ENCODE assay signal across 7 cellular contexts in the genomic region with DNA sequence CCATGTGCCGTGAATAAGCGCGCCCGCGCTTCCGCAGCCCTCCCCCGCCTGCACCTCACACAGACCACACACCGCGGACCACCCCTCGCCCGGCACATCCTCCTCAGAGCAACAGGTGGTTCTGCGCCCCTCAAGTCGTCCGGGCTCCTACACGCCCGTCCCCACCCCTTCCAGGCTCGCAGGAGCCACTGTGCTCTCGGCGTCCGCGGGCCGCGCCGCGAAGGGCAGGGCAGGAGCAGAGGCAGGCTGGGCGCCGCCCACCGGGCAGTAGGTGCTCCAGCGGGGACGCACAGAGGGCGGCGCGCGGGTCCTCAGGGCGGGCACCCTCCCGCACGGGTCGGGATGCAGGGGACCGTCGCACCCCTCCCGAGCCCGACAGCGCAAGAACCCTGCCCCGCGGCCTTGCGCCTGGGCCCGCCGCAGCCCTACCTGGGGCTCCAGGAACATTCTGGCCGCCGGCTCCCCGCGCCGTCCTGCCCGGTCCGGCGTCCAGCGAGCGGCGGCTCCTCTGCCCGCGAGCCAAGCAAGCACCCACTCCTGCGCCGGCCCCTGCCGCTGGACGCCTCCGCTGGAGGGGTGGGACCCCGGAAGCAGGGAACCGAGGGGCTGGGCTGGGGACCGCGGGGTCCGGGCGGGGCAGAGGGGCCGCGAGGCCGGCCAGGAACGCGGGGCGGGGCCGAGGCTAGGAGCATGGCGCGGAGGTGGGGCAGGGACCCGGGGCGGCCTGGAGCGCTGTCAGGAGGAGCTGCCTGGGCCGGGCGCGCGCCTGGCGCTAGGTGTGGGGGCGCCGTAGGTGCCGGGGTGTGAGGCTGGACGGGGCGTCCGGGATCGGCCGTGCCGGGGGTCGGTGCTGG. TPM values are rescaled to one million over a fixed set of nuclear protein-coding genes. Genes with fewer than 3 reads are reported as not detected.
DNase-seq lines count a peak whose midpoint lies in the region; ATAC-seq and TF ChIP-seq lines count a peak whose summit lies in the region.

No MANE protein-coding gene starts in this region.

- WGBS in SK-N-SH (ENCODE audit: low lambda C conversion rate), result 2% methylated on average over 15 of the region's 99 CpGs

- peaks cover 33% of the 10 kb centered on the region for H3K27me3 ChIP-seq in SK-N-SH (ENCODE audit: insufficient read depth)

- CTCF ChIA-PET in SK-N-SH (lab: Yijun Ruan, JAX), result interaction anchor here (0.8 to 1.1 kb wide), 2 partner anchors 27 to 53 kb away, joined by 3 to 4 read pairs; no protein-coding TSS in a partner anchor

- no peaks in the 10 kb centered on the region for H3K9me2 ChIP-seq in SK-N-SH

- DNase-seq in SK-N-SH (peak; percentile 74), islet precursor cell (peak; percentile 80), NCI-H345 (lab: John Stamatoyannopoulos, UW) (no peak), GM20000 (ENCODE audit: low spot score) (no peak)
- DNase-seq in stimulated activated CD8-positive, alpha-beta memory T cell treated with anti-CD3 and anti-CD28 coated beads, Interleukin-4, amount 100 ng/mL, for 48 hours, result peak; percentile 54

- no peaks in the 10 kb centered on the region for H3K36me3 ChIP-seq in SK-N-SH (replicated peaks in 1 of 2; ENCODE audit: control insufficient read depth in 1 of 2, insufficient read depth in 2 of 2, low read length in 1 of 2)

- peak overlapping the region; percentile 82 for H3K4me3 Mint-ChIP-seq in activated naive CD8-positive, alpha-beta T cell

- no peaks in the 10 kb centered on the region; a peak in 1 of 4 replicates for H3K4me1 ChIP-seq in SK-N-SH (ENCODE audit: control insufficient read depth in 1 of 2, insufficient read depth in 2 of 2, low read depth in 1 of 2, low read length in 1 of 2)

- H3K4me2 ChIP-seq in SK-N-SH, result no peak overlapping the region

- TF ChIP-seq RAD21 in SK-N-SH (IDR thresholded peaks at IDR 0.05; ENCODE audit: low read length), result no peak

- H4K20me1 ChIP-seq in SK-N-SH (ENCODE audit: insufficient read depth), result no peaks in the 10 kb centered on the region

- peaks cover 46% of the 10 kb centered on the region for H3K4me1 Mint-ChIP-seq in activated naive CD8-positive, alpha-beta T cell (ENCODE audit: low read depth)

- POLR2A ChIA-PET in SK-N-SH (lab: Yijun Ruan, JAX), result no interaction called here

- no peak overlapping the region for H2AFZ ChIP-seq in SK-N-SH (ENCODE audit: low read depth)

- no peak overlapping the region for H3K9ac ChIP-seq in SK-N-SH

- ATAC-seq in HG02884 (IDR thresholded peaks at IDR 0.05; ENCODE audit: unreplicated experiment), result no peak

- peak overlapping the region; percentile 77 for H3K27ac Mint-ChIP-seq in activated naive CD8-positive, alpha-beta T cell

- H3K36me3 Mint-ChIP-seq in activated naive CD8-positive, alpha-beta T cell, result no peaks in the 10 kb centered on the region

- TF ChIP-seq EP300 in SK-N-SH (IDR thresholded peaks at IDR 0.05; ENCODE audit: borderline replicate concordance in 1 of 2, low read depth in 1 of 2, low read length in 1 of 2), result no peak

- H3K27me3 Mint-ChIP-seq in activated naive CD8-positive, alpha-beta T cell, result peaks cover 2% of the 10 kb centered on the region

- TF ChIP-seq CTCF in SK-N-SH (IDR thresholded peaks at IDR 0.05), result no peak
- TF ChIP-seq CTCF in GM20000 (IDR thresholded peaks at IDR 0.05; ENCODE audit: extremely low read depth, missing control alignments), result no peak

- H3K4me3 ChIP-seq in SK-N-SH (ENCODE audit: low read depth in 2 of 2, low read length in 1 of 2), result peak overlapping the region in 1 of 2 experiments; percentile 8; a peak in 1 of 4 replicates

- no peaks in the 10 kb centered on the region for H3F3A ChIP-seq in SK-N-SH (replicated peaks; ENCODE audit: insufficient read depth)

- no peaks in the 10 kb centered on the region for H3K9me3 ChIP-seq in SK-N-SH

- no peaks in the 10 kb centered on the region for H3K9me3 Mint-ChIP-seq in activated naive CD8-positive, alpha-beta T cell (ENCODE audit: low read depth)

- no peak overlapping the region for H3K27ac ChIP-seq in SK-N-SH (ENCODE audit: low read depth in 2 of 2, low read length in 1 of 2)

- no peaks in the 10 kb centered on the region for H3K79me2 ChIP-seq in SK-N-SH (ENCODE audit: insufficient read depth)

TF ChIP-seq in SK-N-SH, 30 proteins besides CTCF, POLR2A, EP300 and RAD21:
- TF ChIP-seq EZH2phosphoT487 (IDR thresholded peaks at IDR 0.05; ENCODE audit: borderline replicate concordance, low read depth), result no peak
- no peak for TF ChIP-seq SMC3 (IDR thresholded peaks at IDR 0.05; ENCODE audit: low read depth, low read length)
- TF ChIP-seq YY1 (IDR thresholded peaks at IDR 0.05; ENCODE audit: low read depth), result no peak
- TF ChIP-seq NFIC (IDR thresholded peaks at IDR 0.05; ENCODE audit: borderline replicate concordance), result no peak
- no peak for TF ChIP-seq RCOR1 (IDR thresholded peaks at IDR 0.05; ENCODE audit: low read length)
- TF ChIP-seq MEF2A (IDR thresholded peaks at IDR 0.05; ENCODE audit: borderline replicate concordance, low read depth), result no peak
- TF ChIP-seq TEAD4 (IDR thresholded peaks at IDR 0.05; ENCODE audit: borderline replicate concordance, insufficient read depth), result no peak
- TF ChIP-seq, protein P1, sequence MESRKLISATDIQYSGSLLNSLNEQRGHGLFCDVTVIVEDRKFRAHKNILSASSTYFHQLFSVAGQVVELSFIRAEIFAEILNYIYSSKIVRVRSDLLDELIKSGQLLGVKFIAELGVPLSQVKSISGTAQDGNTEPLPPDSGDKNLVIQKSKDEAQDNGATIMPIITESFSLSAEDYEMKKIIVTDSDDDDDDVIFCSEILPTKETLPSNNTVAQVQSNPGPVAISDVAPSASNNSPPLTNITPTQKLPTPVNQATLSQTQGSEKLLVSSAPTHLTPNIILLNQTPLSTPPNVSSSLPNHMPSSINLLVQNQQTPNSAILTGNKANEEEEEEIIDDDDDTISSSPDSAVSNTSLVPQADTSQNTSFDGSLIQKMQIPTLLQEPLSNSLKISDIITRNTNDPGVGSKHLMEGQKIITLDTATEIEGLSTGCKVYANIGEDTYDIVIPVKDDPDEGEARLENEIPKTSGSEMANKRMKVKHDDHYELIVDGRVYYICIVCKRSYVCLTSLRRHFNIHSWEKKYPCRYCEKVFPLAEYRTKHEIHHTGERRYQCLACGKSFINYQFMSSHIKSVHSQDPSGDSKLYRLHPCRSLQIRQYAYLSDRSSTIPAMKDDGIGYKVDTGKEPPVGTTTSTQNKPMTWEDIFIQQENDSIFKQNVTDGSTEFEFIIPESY (IDR thresholded peaks at IDR 0.05; ENCODE audit: borderline replicate concordance, low read depth), result no peak
- TF ChIP-seq POLR2AphosphoS5 (IDR thresholded peaks at IDR 0.05; ENCODE audit: low read depth, low read length), result no peak
- no peak for TF ChIP-seq FOXM1 (IDR thresholded peaks at IDR 0.05; ENCODE audit: low read depth)

RNA-seq across cellular contexts. Expression of a gene that starts 37.4 kb away (rescaled TPM):
- not detected in 2 replicates for polyA plus RNA-seq in SK-N-SH (2012; rRNA removed)
- polyA plus RNA-seq in SK-N-SH (2012; cell fraction: cytosol; rRNA removed), result 0.01 TPM in 1 of 2 replicates, not detected in the other
- polyA plus RNA-seq in SK-N-SH (2012; cell fraction: nucleus; rRNA removed), result not detected in 2 replicates

Comparison
In these comparisons a context has a peak if more than half of its experiments do, and no peak if none do; other contexts are left out.
1. DNase-seq: peak in SK-N-SH (single experiment), islet precursor cell (single experiment) and stimulated activated CD8-positive, alpha-beta memory T cell treated with anti-CD3 and anti-CD28 coated beads, Interleukin-4, amount 100 ng/mL, for 48 hours (single experiment); none in NCI-H345 (single experiment) and GM20000 (single experiment).